In genomic region chr18:36828630-36829361, GRCh38 we compare ENCODE assay signal across 8 cellular contexts. TPM values are rescaled to one million over a fixed set of nuclear protein-coding genes. Genes with fewer than 3 reads are reported as not detected.
A peak's percentile ranks its signal among the peaks of the same experiment; 100 is the strongest.
DNase-seq lines count a peak whose midpoint lies in the region; ATAC-seq and TF ChIP-seq lines count a peak whose summit lies in the region.

TSS of gene KIAA1328 (plus strand) at chr18:36829127. CDS start at chr18:36829139, 12 bp downstream.
TSS of gene TPGS2 (minus strand) at chr18:36829002. CDS start at chr18:36828767, 235 bp downstream.

- no peaks in the 10 kb centered on the region for H3K36me3 ChIP-seq in kidney epithelial cell (ENCODE audit: control insufficient read depth, insufficient read depth, low read length)

- ATAC-seq in GM19023 (IDR thresholded peaks at IDR 0.05; ENCODE audit: unreplicated experiment) (peak; percentile 94), HG03196 (IDR thresholded peaks at IDR 0.05; ENCODE audit: unreplicated experiment) (peak; percentile 94)
- ATAC-seq in central memory CD8-positive, alpha-beta T cell (replicated peaks; ENCODE audit: extremely low read depth, poor library complexity, severe bottlenecking), result peak; percentile 92

- DNase-seq in AG20443 (ENCODE audit: low spot score) (peak; percentile 97), NCI-H345 treated with DMSO at 0.1 percent for 48 hours (lab: John Stamatoyannopoulos, UW; ENCODE audit: unreplicated experiment) (peak; percentile 86), kidney epithelial cell (ENCODE audit: low read depth) (no peak)
- peak; percentile 77 for DNase-seq in activated CD4-positive, CD25-positive, alpha-beta regulatory T cell treated with anti-CD3 and anti-CD28 coated beads, Interleukin-2, amount 50 U/mL, for 16 hours (ENCODE audit: low read depth, low spot score)
- DNase-seq in central memory CD8-positive, alpha-beta T cell (ENCODE audit: low spot score in 2 of 2), result peak; percentile 72 to 76
- DNase-seq in stimulated activated CD4-positive, alpha-beta T cell treated with anti-CD3 and anti-CD28 coated beads, Interleukin-15, amount 100 ng/mL, for 48 hours (ENCODE audit: low read depth in 2 of 2), result peak; percentile 74 to 81

- no peaks in the 10 kb centered on the region for H3K27me3 ChIP-seq in kidney epithelial cell (ENCODE audit: control insufficient read depth, insufficient read depth, low read length)

- no peaks in the 10 kb centered on the region for H3K27me3 Mint-ChIP-seq in central memory CD8-positive, alpha-beta T cell

- H3K9me3 Mint-ChIP-seq in central memory CD8-positive, alpha-beta T cell, result no peaks in the 10 kb centered on the region

- peaks cover 36% of the 10 kb centered on the region for H3K4me1 Mint-ChIP-seq in central memory CD8-positive, alpha-beta T cell

- H3K4me3 Mint-ChIP-seq in central memory CD8-positive, alpha-beta T cell, result peak within 1 kb of the TSS; percentile 98

- H3K36me3 Mint-ChIP-seq in central memory CD8-positive, alpha-beta T cell (ENCODE audit: insufficient read depth), result peaks cover 10% of the 10 kb centered on the region

- H3K4me3 ChIP-seq in kidney epithelial cell (ENCODE audit: low read depth, low read length), result peak within 1 kb of the TSS; percentile 100

- TF ChIP-seq CTCF in kidney epithelial cell (IDR thresholded peaks at IDR 0.05; ENCODE audit: insufficient read depth, low read length, poor library complexity, severe bottlenecking), result peak; percentile 42

- H3K27ac Mint-ChIP-seq in central memory CD8-positive, alpha-beta T cell (ENCODE audit: low read depth), result peak within 1 kb of the TSS; percentile 82

RNA-seq across cellular contexts. Expression of gene KIAA1328, which starts in this region (rescaled TPM):
- total RNA-seq in kidney epithelial cell, result 5.8 and 6.0 TPM in 2 replicates

RNA-seq across cellular contexts. Expression of gene TPGS2, which starts in this region (rescaled TPM):
- total RNA-seq in kidney epithelial cell, result 185 and 195 TPM in 2 replicates
